In the genomic region with DNA sequence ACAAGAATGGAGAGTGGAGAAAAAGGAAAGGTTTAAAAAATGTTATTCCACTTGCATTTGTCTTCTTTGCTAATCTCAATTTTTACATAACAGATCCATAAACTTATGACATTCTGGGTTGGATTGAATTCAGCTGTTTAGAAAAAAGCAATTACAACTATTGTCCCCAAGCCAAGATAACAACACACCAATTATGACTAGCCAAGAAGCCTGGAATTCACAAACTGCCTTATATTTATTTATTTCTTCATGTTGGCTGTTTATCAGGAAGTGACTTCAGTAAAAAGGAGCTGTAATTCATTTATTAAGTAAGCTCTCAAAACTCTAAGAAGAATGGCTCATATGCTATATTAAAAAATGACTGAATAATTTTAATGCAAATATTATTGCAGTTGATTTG, we compare ENCODE assay signal across 20 cellular contexts.
"Had no signal": no experiment of that assay in that cellular context is flagged by ENCODE, and none has a peak within 500 bp of the region (broad histone marks: within the 10 kb centered on the region; RNA-seq: fewer than 3 reads in every experiment).

No MANE protein-coding gene starts in this region.

- H3K27me3 Mint-ChIP-seq: activated naive CD8-positive, alpha-beta T cell treated with anti-CD3 and anti-CD28 coated beads for 36 hours; brain; central memory CD8-positive, alpha-beta T cell; naive thymus-derived CD4-positive, alpha-beta T cell had no signal

- H3K4me3 ChIP-seq: smooth muscle cell, tibial nerve, uterus had no signal

- H3K27me3 ChIP-seq: tibial nerve, uterus had no signal

- H3K36me3 Mint-ChIP-seq: activated naive CD8-positive, alpha-beta T cell treated with anti-CD3 and anti-CD28 coated beads for 36 hours; brain; immature natural killer cell; naive thymus-derived CD4-positive, alpha-beta T cell; T-cell had no signal

- H3K4me1 Mint-ChIP-seq: activated naive CD8-positive, alpha-beta T cell treated with anti-CD3 and anti-CD28 coated beads for 36 hours; brain; central memory CD8-positive, alpha-beta T cell; immature natural killer cell; naive thymus-derived CD4-positive, alpha-beta T cell; T-cell had no signal

- DNase-seq: activated naive CD8-positive, alpha-beta T cell treated with anti-CD3 and anti-CD28 coated beads for 36 hours; effector CD8-positive, alpha-beta T cell; immature natural killer cell; left colon; naive thymus-derived CD4-positive, alpha-beta T cell; right cardiac atrium; stimulated activated CD4-positive, alpha-beta T cell treated with anti-CD3 and anti-CD28 coated beads, Interleukin-4, amount 100 ng/mL, for 4 hours; stimulated activated CD8-positive, alpha-beta memory T cell treated with anti-CD3 and anti-CD28 coated beads, Interleukin-4, amount 100 ng/mL, for 48 hours; stimulated activated naive CD4-positive, alpha-beta T cell treated with Interleukin-2 at 50 U/mL for 16 hours; substantia nigra; T-cell; T-helper 9 cell; uterus had no signal

- H3K9me3 Mint-ChIP-seq: activated T-helper 1 cell treated with anti-CD3 and anti-CD28 coated beads, Interleukin-12 subunit alpha, Interleukin-12 subunit beta, Interleukin-2, Interleukin-4 antibody, amounts not matched to agents 30 ng/mL and 10 ng/mL and 1 ng/mL, durations not matched to agents 14 hours and 24 hours and 36 hours had no signal

- H3K27ac ChIP-seq: epithelial cell of prostate, parathyroid adenoma, tibial nerve, uterus had no signal

- H3K9me3 ChIP-seq: tibial nerve, uterus had no signal

- H3K4me1 ChIP-seq: parathyroid adenoma, tibial nerve, uterus had no signal

- H3K4me3 Mint-ChIP-seq: activated naive CD8-positive, alpha-beta T cell treated with anti-CD3 and anti-CD28 coated beads for 36 hours; activated T-helper 1 cell treated with anti-CD3 and anti-CD28 coated beads, Interleukin-12 subunit alpha, Interleukin-12 subunit beta, Interleukin-2, Interleukin-4 antibody, amounts not matched to agents 30 ng/mL and 10 ng/mL and 1 ng/mL, durations not matched to agents 14 hours and 24 hours and 36 hours; brain; central memory CD8-positive, alpha-beta T cell; immature natural killer cell; naive thymus-derived CD4-positive, alpha-beta T cell; T-cell had no signal

- H3K36me3 ChIP-seq: tibial nerve, uterus had no signal

- H3K27ac Mint-ChIP-seq: activated naive CD8-positive, alpha-beta T cell treated with anti-CD3 and anti-CD28 coated beads for 36 hours; activated T-helper 1 cell treated with anti-CD3 and anti-CD28 coated beads, Interleukin-12 subunit alpha, Interleukin-12 subunit beta, Interleukin-2, Interleukin-4 antibody, amounts not matched to agents 30 ng/mL and 10 ng/mL and 1 ng/mL, durations not matched to agents 14 hours and 24 hours and 36 hours; brain; immature natural killer cell; naive thymus-derived CD4-positive, alpha-beta T cell; T-cell had no signal
